In the genomic region with DNA sequence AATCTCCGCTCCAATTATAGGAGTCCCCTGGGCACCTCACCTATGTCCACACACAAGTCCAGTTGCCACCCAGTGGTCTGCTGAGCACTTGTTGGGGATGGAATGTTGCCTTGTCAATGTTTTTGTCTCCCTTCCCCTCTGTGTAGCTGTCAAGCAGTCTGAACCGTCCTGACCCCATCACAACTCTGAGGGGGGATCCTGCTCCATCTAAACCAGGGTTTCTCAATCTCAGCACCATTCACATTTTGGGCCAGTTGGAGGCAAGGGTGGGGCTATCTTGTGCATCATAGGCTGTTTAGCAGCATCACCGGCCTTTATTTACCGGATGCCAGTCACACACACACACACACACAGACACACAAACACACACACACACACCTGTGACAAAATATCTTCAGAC, we compare ENCODE assay signal across 19 cellular contexts. TPM values are rescaled to one million over a fixed set of nuclear protein-coding genes. Genes with fewer than 3 reads are reported as not detected.
"Had no signal": no experiment of that assay in that cellular context is flagged by ENCODE, and none has a peak within 500 bp of the region (broad histone marks: within the 10 kb centered on the region; RNA-seq: fewer than 3 reads in every experiment).

No MANE protein-coding gene starts in this region.

- H3K27ac Mint-ChIP-seq: naive B cell, nephron had no signal

- DNase-seq: effector CD4-positive, alpha-beta T cell; gastrocnemius medialis; glutamatergic neuron; left lung; mesenchymal stem cell; naive B cell; occipital lobe; psoas muscle; stimulated activated CD4-positive, alpha-beta T cell treated with anti-CD3 and anti-CD28 coated beads, Interleukin-12 subunit alpha, Interleukin-12 subunit beta, amount 100 ng/mL, for 4 hours; stimulated activated naive CD8-positive, alpha-beta T cell treated with anti-CD3 and anti-CD28 coated beads, Interleukin-15, Interleukin-2, amounts not matched to agents 100 U/mL and 50 U/mL, for 24 hours; upper lobe of left lung had no signal

- H3K4me1 Mint-ChIP-seq: nephron had no signal

- ATAC-seq: esophagus mucosa; gastrocnemius medialis; left lung; stimulated activated naive CD8-positive, alpha-beta T cell treated with anti-CD3 and anti-CD28 coated beads, Interleukin-15, Interleukin-2, amounts not matched to agents 100 U/mL and 50 U/mL, for 24 hours had no signal

- H3K27ac ChIP-seq: cardiac muscle cell, colonic mucosa, gastrocnemius medialis, left lung, parathyroid adenoma, psoas muscle, tibial artery, upper lobe of left lung had no signal

- H3K4me3 ChIP-seq: cardiac muscle cell, colonic mucosa, gastrocnemius medialis, left lung, lung, psoas muscle, tibial artery, upper lobe of left lung had no signal

- H3K36me3 Mint-ChIP-seq: naive B cell had no signal

- H3K9me3 Mint-ChIP-seq: nephron had no signal

- H3K4me3 Mint-ChIP-seq: naive B cell, nephron had no signal

RNA-seq across cellular contexts. Expression of a gene that starts 53.0 kb away (rescaled TPM):
- total RNA-seq: dermis microvascular lymphatic vessel endothelial cell had no signal
